In genomic region chr12:121712462-121713256, GRCh38 we compare ENCODE assay signal across 8 cellular contexts. TPM values are rescaled to one million over a fixed set of nuclear protein-coding genes. Genes with fewer than 3 reads are reported as not detected.
DNase-seq lines count a peak whose midpoint lies in the region; ATAC-seq and TF ChIP-seq lines count a peak whose summit lies in the region.

TMEM120B (plus strand) TSS chr12:121712752; CDS start chr12:121712896, 144 bp downstream.

- H4K20me1 ChIP-seq in DOHH2 (ENCODE audit: control insufficient read depth, insufficient read depth, low read depth, low read length) (no peaks in the 10 kb centered on the region), osteoblast (ENCODE audit: insufficient read depth, low read length) (peaks cover 14% of the 10 kb centered on the region)

- H3K27me3 ChIP-seq in DOHH2 (ENCODE audit: control insufficient read depth, low read length) = no peaks in the 10 kb centered on the region
- no peaks in the 10 kb centered on the region for H3K27me3 ChIP-seq in SJCRH30
- H3K27me3 ChIP-seq in osteoblast (ENCODE audit: insufficient read depth, low read length) = no peaks in the 10 kb centered on the region
- no peaks in the 10 kb centered on the region for H3K27me3 ChIP-seq in thymus (ENCODE audit: control insufficient read depth, insufficient read depth)

- DNase-seq in HUDEP-2 (lab: John Stamatoyannopoulos, UW; ENCODE audit: unreplicated experiment in 76 of 76) (peak in 70 of 76 experiments; percentile 10 to 82 (median 66)), SJCRH30 (peak; percentile 86 to 88), glomerular endothelial cell (ENCODE audit: extremely low read depth, low read depth, low spot score) (no peak), osteoblast (ENCODE audit: insufficient read length, low spot score, missing footprints) (peak; percentile 97)
- DNase-seq in activated naive CD4-positive, alpha-beta T cell treated with anti-CD3 and anti-CD28 coated beads, Interleukin-2, amount 10 ng/mL, durations not matched to agents 7 days and 5 days = peak; percentile 87

- H3K4me1 ChIP-seq in DOHH2 (ENCODE audit: control insufficient read depth, low read length) = peaks cover 35% of the 10 kb centered on the region
- peaks cover 37% of the 10 kb centered on the region for H3K4me1 ChIP-seq in SJCRH30
- peaks cover 36% of the 10 kb centered on the region for H3K4me1 ChIP-seq in osteoblast (ENCODE audit: insufficient read depth, low read length)
- H3K4me1 ChIP-seq in thymus (ENCODE audit: control insufficient read depth, insufficient read depth, low read length) = peaks cover 12% of the 10 kb centered on the region

- CTCF ChIA-PET in activated naive CD4-positive, alpha-beta T cell treated with anti-CD3 and anti-CD28 coated beads, Interleukin-2, amount 10 ng/mL, durations not matched to agents 7 days and 5 days (lab: Charles Lee) = interaction anchor here (0.9 to 3.2 kb wide), 6 partner anchors 9 to 86 kb away, joined by 3 to 18 read pairs (median 4); partner anchors contain the start of genes ORAI1 and RHOF

- no peaks in the 10 kb centered on the region for H3K9me2 ChIP-seq in DOHH2 (replicated peaks; ENCODE audit: control insufficient read depth, low read length)

- H3K79me2 ChIP-seq in DOHH2 (ENCODE audit: control insufficient read depth, low read length) (peaks cover 20% of the 10 kb centered on the region), osteoblast (ENCODE audit: insufficient read depth, low read length) (peaks cover 28% of the 10 kb centered on the region)

- H3K27ac Mint-ChIP-seq in activated naive CD4-positive, alpha-beta T cell treated with anti-CD3 and anti-CD28 coated beads, Interleukin-2, amount 10 ng/mL, durations not matched to agents 7 days and 5 days = peak within 1 kb of the TSS; percentile 93

- under 1% methylated on average over 74 of the region's 74 CpGs for WGBS in thymus

- H3K27ac ChIP-seq in DOHH2 (ENCODE audit: low read depth, low read length) = peak within 1 kb of the TSS; percentile 14; the same call in 1 of the 2 replicates
- H3K27ac ChIP-seq in SJCRH30 = peak within 1 kb of the TSS; percentile 100
- peak within 1 kb of the TSS; percentile 76 for H3K27ac ChIP-seq in osteoblast (ENCODE audit: low read depth, low read length)
- peak within 1 kb of the TSS; percentile 86 for H3K27ac ChIP-seq in thymus (ENCODE audit: low read depth)

- H3K27me3 Mint-ChIP-seq in activated naive CD4-positive, alpha-beta T cell treated with anti-CD3 and anti-CD28 coated beads, Interleukin-2, amount 10 ng/mL, durations not matched to agents 7 days and 5 days = peaks cover 10% of the 10 kb centered on the region

- H3K4me2 ChIP-seq in DOHH2 (ENCODE audit: low read length) = peak within 1 kb of the TSS; percentile 84
- H3K4me2 ChIP-seq in osteoblast (ENCODE audit: insufficient read depth, low read length) = peak within 1 kb of the TSS; percentile 96

- H3K4me1 Mint-ChIP-seq in activated naive CD4-positive, alpha-beta T cell treated with anti-CD3 and anti-CD28 coated beads, Interleukin-2, amount 10 ng/mL, durations not matched to agents 7 days and 5 days = peaks cover 37% of the 10 kb centered on the region

- ATAC-seq in GM21381 (IDR thresholded peaks at IDR 0.05; ENCODE audit: unreplicated experiment) = peak; percentile 83

- peaks cover 4% of the 10 kb centered on the region; the same call in 1 of the 2 replicates for H3F3A ChIP-seq in DOHH2 (ENCODE audit: control insufficient read depth, insufficient read depth)

- H3K36me3 ChIP-seq in DOHH2 (ENCODE audit: control insufficient read depth, low read length) (no peaks in the 10 kb centered on the region), SJCRH30 (no peaks in the 10 kb centered on the region), osteoblast (ENCODE audit: insufficient read depth, low read length) (no peaks in the 10 kb centered on the region), thymus (ENCODE audit: control insufficient read depth, insufficient read depth) (no peaks in the 10 kb centered on the region)

- peaks cover 2% of the 10 kb centered on the region for H3K36me3 Mint-ChIP-seq in activated naive CD4-positive, alpha-beta T cell treated with anti-CD3 and anti-CD28 coated beads, Interleukin-2, amount 10 ng/mL, durations not matched to agents 7 days and 5 days

- TF ChIP-seq CTCF in DOHH2 (IDR thresholded peaks at IDR 0.05; ENCODE audit: low read depth, low read length, poor library complexity, severe bottlenecking) = peak; percentile 43
- TF ChIP-seq CTCF in osteoblast (IDR thresholded peaks at IDR 0.05; ENCODE audit: extremely low read depth, low read depth, low read length) = no peak

- H3K4me3 Mint-ChIP-seq in activated naive CD4-positive, alpha-beta T cell treated with anti-CD3 and anti-CD28 coated beads, Interleukin-2, amount 10 ng/mL, durations not matched to agents 7 days and 5 days = peak within 1 kb of the TSS; percentile 85

- H3K9me3 ChIP-seq in DOHH2 (ENCODE audit: control insufficient read depth, insufficient read depth, low read length) = no peaks in the 10 kb centered on the region
- no peaks in the 10 kb centered on the region for H3K9me3 ChIP-seq in SJCRH30 (replicated peaks)
- H3K9me3 ChIP-seq in osteoblast (ENCODE audit: low read depth, low read length) = no peaks in the 10 kb centered on the region
- H3K9me3 ChIP-seq in thymus (ENCODE audit: control insufficient read depth) = no peaks in the 10 kb centered on the region

- peak within 1 kb of the TSS; percentile 95 for H3K4me3 ChIP-seq in DOHH2 (ENCODE audit: low read length)
- peak within 1 kb of the TSS; percentile 97 for H3K4me3 ChIP-seq in SJCRH30
- peak within 1 kb of the TSS; percentile 95 for H3K4me3 ChIP-seq in osteoblast (ENCODE audit: insufficient read depth, low read length)
- peak within 1 kb of the TSS; percentile 80 for H3K4me3 ChIP-seq in thymus (ENCODE audit: low read length)

- H2AFZ ChIP-seq in osteoblast (ENCODE audit: low read length) = peak within 1 kb of the TSS; percentile 80

- no peaks in the 10 kb centered on the region for H3K9me3 Mint-ChIP-seq in activated naive CD4-positive, alpha-beta T cell treated with anti-CD3 and anti-CD28 coated beads, Interleukin-2, amount 10 ng/mL, durations not matched to agents 7 days and 5 days

RNA-seq across cellular contexts. Expression of gene TMEM120B, which starts in this region (rescaled TPM):
- 23.9 and 25.5 TPM in 2 replicates for total RNA-seq in SJCRH30 (2014; rRNA removed; shearing (Covaris generic))
- 12.2 and 13.7 TPM in 2 replicates for total RNA-seq in glomerular endothelial cell
- 8.3 TPM in 2 replicates for total RNA-seq in osteoblast
- 7.7 TPM for polyA plus RNA-seq in thymus

Comparison
In these comparisons a context has a peak if more than half of its experiments do, and no peak if none do; other contexts are left out.
1. H3K27ac ChIP-seq: peak in every context shown above with its lines; median percentile 100 in SJCRH30; 86 in thymus; 76 in osteoblast; 14 in DOHH2.